Comparison of ENCODE assay signal across 11 cellular contexts in the genomic region with DNA sequence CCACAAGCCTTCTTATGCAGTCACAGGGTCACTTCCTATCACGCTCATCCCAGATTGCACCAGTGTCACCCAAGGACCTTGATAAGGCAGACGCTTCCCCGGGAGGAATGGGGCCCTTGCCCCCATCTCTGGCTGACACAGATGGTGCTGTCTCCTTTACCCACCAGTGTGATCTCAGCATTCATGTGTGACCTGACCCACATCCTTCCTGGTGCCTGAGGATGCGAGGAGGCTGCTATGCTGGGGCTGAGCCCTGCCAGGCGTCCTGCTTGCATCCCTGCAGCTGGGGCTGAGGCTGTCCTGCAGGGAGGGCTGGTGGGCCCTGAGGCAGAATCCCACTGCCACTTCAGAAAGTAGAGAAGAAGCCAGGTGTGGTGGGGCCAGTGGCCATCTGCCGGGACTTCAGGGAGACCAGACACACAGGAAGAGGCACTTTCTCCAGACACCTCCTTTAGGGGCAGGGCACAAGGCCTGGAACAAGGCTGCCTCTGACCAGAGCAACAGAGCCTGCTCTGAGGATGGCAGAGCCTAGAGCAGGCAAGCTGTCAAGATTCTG. TPM values are rescaled to one million over a fixed set of nuclear protein-coding genes. Genes with fewer than 3 reads are reported as not detected.
A peak's percentile ranks its signal among the peaks of the same experiment; 100 is the strongest.
DNase-seq lines count a peak whose midpoint lies in the region; ATAC-seq and TF ChIP-seq lines count a peak whose summit lies in the region.
"Had no signal": no experiment of that assay in that cellular context is flagged by ENCODE, and none has a peak within 500 bp of the region (broad histone marks: within the 10 kb centered on the region; RNA-seq: fewer than 3 reads in every experiment).

No MANE protein-coding gene starts in this region.

- no peaks in the 10 kb centered on the region for H3K36me3 ChIP-seq in CD8-positive, alpha-beta memory T cell (ENCODE audit: insufficient read depth, low read length)
- no peaks in the 10 kb centered on the region for H3K36me3 ChIP-seq in esophagus muscularis mucosa

- peaks cover 51 to 55% (median 52%) of the 10 kb centered on the region in 3 donors for H3K4me1 Mint-ChIP-seq in CD8-positive, alpha-beta memory T cell
- peaks cover 31% of the 10 kb centered on the region for H3K4me1 Mint-ChIP-seq in activated naive CD8-positive, alpha-beta T cell treated with anti-CD3 and anti-CD28 coated beads, Interleukin-2, amount 10 ng/mL, durations not matched to agents 7 days and 5 days
- H3K4me1 Mint-ChIP-seq in natural killer cell: peaks cover 37 to 71% of the 10 kb centered on the region in 2 donors

- peak overlapping the region; percentile 76 to 97 (median 94) for H3K27ac Mint-ChIP-seq in CD8-positive, alpha-beta memory T cell
- H3K27ac Mint-ChIP-seq in activated naive CD8-positive, alpha-beta T cell treated with anti-CD3 and anti-CD28 coated beads, Interleukin-2, amount 10 ng/mL, durations not matched to agents 7 days and 5 days: peak overlapping the region; percentile 70
- H3K27ac Mint-ChIP-seq in natural killer cell: peak overlapping the region; percentile 83 to 88

- DNase-seq in CD8-positive, alpha-beta memory T cell: peak; percentile 28 to 73 (median 50)
- peak; percentile 92 for DNase-seq in Jurkat, Clone E6-1 (ENCODE audit: low read depth, low spot score)
- peak; percentile 68 for DNase-seq in activated naive CD8-positive, alpha-beta T cell treated with anti-CD3 and anti-CD28 coated beads, Interleukin-2, amount 10 ng/mL, durations not matched to agents 7 days and 5 days
- DNase-seq in natural killer cell (peak; percentile 34), esophagus muscularis mucosa (ENCODE audit: extremely low spot score) (no peak), iPS-NIHi7 (ENCODE audit: extremely low spot score) (no peak)
- DNase-seq in stimulated activated CD4-positive, alpha-beta T cell treated with anti-CD3 and anti-CD28 coated beads, Interleukin-4, amount 100 ng/mL, for 24 hours: no peak
- DNase-seq: DMS53, SIG-M5 had no signal

- peak overlapping the region; percentile 11 for H3K27ac ChIP-seq in CD8-positive, alpha-beta memory T cell (ENCODE audit: low read depth, low read length)
- H3K27ac ChIP-seq in esophagus muscularis mucosa (replicated peaks in 1 of 4): no peak overlapping the region

- H3K36me3 Mint-ChIP-seq in CD8-positive, alpha-beta memory T cell: peaks cover 0 to 2% (median 0%) of the 10 kb centered on the region in 3 donors
- H3K36me3 Mint-ChIP-seq in activated naive CD8-positive, alpha-beta T cell treated with anti-CD3 and anti-CD28 coated beads, Interleukin-2, amount 10 ng/mL, durations not matched to agents 7 days and 5 days: no peaks in the 10 kb centered on the region
- H3K36me3 Mint-ChIP-seq in natural killer cell: no peaks in the 10 kb centered on the region

- intact Hi-C loops in natural killer cell (cut with micrococcal nuclease) (no loop called here), esophagus muscularis mucosa (cut with DNase I) (no loop called here)

- H3K9me3 ChIP-seq in CD8-positive, alpha-beta memory T cell (ENCODE audit: low read length): no peaks in the 10 kb centered on the region
- no peaks in the 10 kb centered on the region for H3K9me3 ChIP-seq in esophagus muscularis mucosa

- ATAC-seq in activated naive CD8-positive, alpha-beta T cell treated with anti-CD3 and anti-CD28 coated beads, Interleukin-2, amount 10 ng/mL, durations not matched to agents 7 days and 5 days (ENCODE audit: low read depth): peak; percentile 83
- peak; percentile 52 to 74 (median 72) for ATAC-seq in natural killer cell
- ATAC-seq in GM21381 (IDR thresholded peaks at IDR 0.05; ENCODE audit: unreplicated experiment): no peak

- H3K27me3 Mint-ChIP-seq in CD8-positive, alpha-beta memory T cell: peaks cover 0 to 2% of the 10 kb centered on the region in 2 donors
- peaks cover 16% of the 10 kb centered on the region for H3K27me3 Mint-ChIP-seq in activated naive CD8-positive, alpha-beta T cell treated with anti-CD3 and anti-CD28 coated beads, Interleukin-2, amount 10 ng/mL, durations not matched to agents 7 days and 5 days
- H3K27me3 Mint-ChIP-seq in natural killer cell (ENCODE audit: low read depth in 2 of 2): no peaks in the 10 kb centered on the region

- TF ChIP-seq CTCF in natural killer cell (IDR thresholded peaks at IDR 0.05) (no peak), esophagus muscularis mucosa (IDR thresholded peaks at IDR 0.05) (no peak)

- CTCF ChIA-PET in CD8-positive, alpha-beta memory T cell (lab: Charles Lee): interaction anchor here (0.8 to 2.5 kb wide), 4 partner anchors 19 to 30 kb away, joined by 3 to 9 read pairs (median 4); no protein-coding TSS in a partner anchor

- POLR2A ChIA-PET in CD8-positive, alpha-beta memory T cell (lab: Charles Lee): interaction anchor here (1.0 kb wide), 1 partner anchor 94 kb away, joined by 6 read pairs; a partner anchor contains a TSS
- POLR2A ChIA-PET in activated naive CD8-positive, alpha-beta T cell treated with anti-CD3 and anti-CD28 coated beads, Interleukin-2, amount 10 ng/mL, durations not matched to agents 7 days and 5 days (lab: Charles Lee): interaction anchor here (1.4 kb wide), 1 partner anchor 92 kb away, joined by 3 read pairs; no protein-coding TSS in a partner anchor

- no peak for TF ChIP-seq EP300 in esophagus muscularis mucosa (IDR thresholded peaks at IDR 0.05)

- H3K4me3 ChIP-seq in CD8-positive, alpha-beta memory T cell (ENCODE audit: low read length): peak overlapping the region; percentile 20
- no peak overlapping the region for H3K4me3 ChIP-seq in Jurkat, Clone E6-1 (ENCODE audit: low read length)
- no peak overlapping the region for H3K4me3 ChIP-seq in esophagus muscularis mucosa
- H3K4me3 ChIP-seq: lung had no signal

- H3K4me3 Mint-ChIP-seq in CD8-positive, alpha-beta memory T cell: peak overlapping the region; percentile 72 to 92 (median 78)
- peak overlapping the region; percentile 52 for H3K4me3 Mint-ChIP-seq in activated naive CD8-positive, alpha-beta T cell treated with anti-CD3 and anti-CD28 coated beads, Interleukin-2, amount 10 ng/mL, durations not matched to agents 7 days and 5 days
- H3K4me3 Mint-ChIP-seq in natural killer cell: peak overlapping the region; percentile 81

- H3K27me3 ChIP-seq in CD8-positive, alpha-beta memory T cell (ENCODE audit: insufficient read depth, low read length, poor library complexity, severe bottlenecking): no peaks in the 10 kb centered on the region
- peaks cover 0 to 61% (median 16%) of the 10 kb centered on the region in 4 donors for H3K27me3 ChIP-seq in esophagus muscularis mucosa

- H3K4me1 ChIP-seq in CD8-positive, alpha-beta memory T cell (ENCODE audit: insufficient read depth, low read length): peaks cover 42% of the 10 kb centered on the region
- peaks cover 9 to 22% (median 15%) of the 10 kb centered on the region in 4 donors for H3K4me1 ChIP-seq in esophagus muscularis mucosa

- no peak for TF ChIP-seq POLR2A in esophagus muscularis mucosa (IDR thresholded peaks at IDR 0.05; ENCODE audit: low read depth)

- WGBS in esophagus muscularis mucosa: 53% methylated on average over 3 of the region's 6 CpGs

- H3K9me3 Mint-ChIP-seq in CD8-positive, alpha-beta memory T cell: no peaks in the 10 kb centered on the region
- no peaks in the 10 kb centered on the region for H3K9me3 Mint-ChIP-seq in activated naive CD8-positive, alpha-beta T cell treated with anti-CD3 and anti-CD28 coated beads, Interleukin-2, amount 10 ng/mL, durations not matched to agents 7 days and 5 days
- no peaks in the 10 kb centered on the region for H3K9me3 Mint-ChIP-seq in natural killer cell

RNA-seq across cellular contexts. Expression of a gene that starts 35.3 kb away (rescaled TPM):
- total RNA-seq in CD8-positive, alpha-beta memory T cell: 1 to 10 TPM; 1.8 to 2.1 TPM
- 8.5 TPM for polyA plus RNA-seq in CD8-positive, alpha-beta memory T cell
- polyA plus RNA-seq in Jurkat, Clone E6-1 (2012; ENCODE audit: insufficient read depth, insufficient read length): 0.47 TPM
- 1 to 10 TPM; 4.4 to 4.9 TPM for total RNA-seq in activated naive CD8-positive, alpha-beta T cell treated with anti-CD3 and anti-CD28 coated beads, Interleukin-2, amount 10 ng/mL, durations not matched to agents 7 days and 5 days
- total RNA-seq in natural killer cell (10 to 100 TPM in 2 of 3 donors, 1 to 10 TPM in 1; 9.3 to 12.9 (median 10.9) TPM), esophagus muscularis mucosa (1 to 10 TPM in 2 of 4 donors, under 1 TPM in 2; 0.42 to 7.1 (median 1.0) TPM)

Comparison
In these comparisons a context has a peak if more than half of its experiments do, and no peak if none do; other contexts are left out.
1. DNase-seq: peak in CD8-positive, alpha-beta memory T cell (5 of 5), Jurkat, Clone E6-1 (single experiment), activated naive CD8-positive, alpha-beta T cell treated with anti-CD3 and anti-CD28 coated beads, Interleukin-2, amount 10 ng/mL, durations not matched to agents 7 days and 5 days (single experiment) and natural killer cell (single experiment); none in esophagus muscularis mucosa (single experiment), iPS-NIHi7 (single experiment) and stimulated activated CD4-positive, alpha-beta T cell treated with anti-CD3 and anti-CD28 coated beads, Interleukin-4, amount 100 ng/mL, for 24 hours (single experiment).
2. Peak in every context shown above with its lines, with median percentiles within 50 percentile points of each other: H3K27ac Mint-ChIP-seq and H3K4me3 Mint-ChIP-seq.